In genomic region chr3:125078961-125079674, GRCh38 we compare ENCODE assay signal across 28 cellular contexts. TPM values are rescaled to one million over a fixed set of nuclear protein-coding genes. Genes with fewer than 3 reads are reported as not detected.
A peak's percentile ranks its signal among the peaks of the same experiment; 100 is the strongest.
DNase-seq lines count a peak whose midpoint lies in the region; ATAC-seq, FAIRE-seq and TF ChIP-seq lines count a peak whose summit lies in the region.
"Had no signal": no experiment of that assay in that cellular context is flagged by ENCODE, and none has a peak within 500 bp of the region (broad histone marks: within the 10 kb centered on the region; RNA-seq: fewer than 3 reads in every experiment).

No MANE protein-coding gene starts in this region.

- H3K9me3 ChIP-seq in PC-9 (ENCODE audit: insufficient read depth, low read depth): no peaks in the 10 kb centered on the region
- H3K9me3 ChIP-seq: body of pancreas, upper lobe of left lung had no signal

- intact Hi-C loops in CD14-positive monocyte (cut with micrococcal nuclease) (no loop called here), PC-9 (cut with micrococcal nuclease; ENCODE audit: unreplicated experiment) (loop anchor here (1.0 to 2.0 kb wide), 2 partner anchors 16 to 38 kb away; no protein-coding TSS in a partner anchor)
- intact Hi-C loops in activated CD4-positive, alpha-beta T cell treated with anti-CD3 and anti-CD28 coated beads, Interleukin-2, amount 10 ng/mL, durations not matched to agents 24 days and 14 days (cut with micrococcal nuclease): no loop called here

- peaks cover 23% of the 10 kb centered on the region for H3K4me1 ChIP-seq in PC-9 (replicated peaks; ENCODE audit: insufficient read depth)
- H3K4me1 ChIP-seq: body of pancreas, upper lobe of left lung had no signal

- DNase-seq in CD14-positive monocyte (ENCODE audit: low spot score): no peak
- no peak for DNase-seq in GM19239 (ENCODE audit: insufficient read length, low spot score)
- DNase-seq in PC-9: no peak
- DNase-seq in lung microvascular endothelial cell (ENCODE audit: low read depth in 2 of 2): peak; percentile 8 to 48
- no peak for DNase-seq in SK-N-DZ (ENCODE audit: low spot score)
- DNase-seq in activated CD4-positive, alpha-beta T cell treated with anti-CD3 and anti-CD28 coated beads, Interleukin-2, amount 10 ng/mL, durations not matched to agents 24 days and 14 days: no peak
- no peak for DNase-seq in T-helper 1 cell
- DNase-seq: activated CD4-positive, alpha-beta T cell treated with anti-CD3 and anti-CD28 coated beads for 1 hour; activated CD8-positive, alpha-beta T cell treated with anti-CD3 and anti-CD28 coated beads, Interleukin-2, amount 10 ng/mL, durations not matched to agents 7 days and 5 days; activated effector memory CD4-positive, alpha-beta T cell treated with anti-CD3 and anti-CD28 coated beads, Interleukin-2, amount 50 U/mL, for 16 hours; activated naive CD8-positive, alpha-beta T cell treated with anti-CD3 and anti-CD28 coated beads, Interleukin-2, amount 50 U/mL, for 24 hours; activated T-cell treated with anti-CD3 and anti-CD28 coated beads for 4 hours; body of pancreas; cerebellar nuclear complex; DMS79 treated with DMSO at 0.1 percent for 48 hours; foreskin fibroblast; left cardiac atrium; mesendoderm; MM.1S; naive B cell; NCI-H146; NCI-H524 treated with DMSO at 0.1 percent for 48 hours; occipital lobe; small intestine; stimulated activated CD4-positive, alpha-beta T cell treated with anti-CD3 and anti-CD28 coated beads, Interleukin-2, amount 100 ng/mL, for 24 hours; upper lobe of left lung had no signal

- BruUV-seq in PC-9 (replicated peaks; lab: Mats Ljungman, UMichigan): no TSS peak

- H3K9me3 Mint-ChIP-seq in CD14-positive monocyte: peaks cover 0 to 3% (median 0%) of the 10 kb centered on the region in 7 donors
- no peaks in the 10 kb centered on the region for H3K9me3 Mint-ChIP-seq in activated CD4-positive, alpha-beta T cell treated with anti-CD3 and anti-CD28 coated beads, Interleukin-2, amount 10 ng/mL, durations not matched to agents 24 days and 14 days
- H3K9me3 Mint-ChIP-seq: activated naive CD8-positive, alpha-beta T cell treated with anti-CD3 and anti-CD28 coated beads, Interleukin-2, amount 50 U/mL, for 24 hours; naive B cell had no signal

- H3K4me1 Mint-ChIP-seq in CD14-positive monocyte: peaks cover 18% of the 10 kb centered on the region
- H3K4me1 Mint-ChIP-seq in activated CD4-positive, alpha-beta T cell treated with anti-CD3 and anti-CD28 coated beads, Interleukin-2, amount 10 ng/mL, durations not matched to agents 24 days and 14 days: peaks cover 12% of the 10 kb centered on the region

- no peak overlapping the region for H3K4me3 ChIP-seq in PC-9
- H3K4me3 ChIP-seq: body of pancreas, upper lobe of left lung had no signal

- H3K27me3 ChIP-seq in PC-9 (ENCODE audit: insufficient read depth, low read depth): no peaks in the 10 kb centered on the region
- H3K27me3 ChIP-seq: body of pancreas, upper lobe of left lung had no signal

- POLR2A ChIA-PET in PC-9 (lab: Charles Lee; ENCODE audit: unreplicated experiment): interaction anchor here (0.5 to 0.7 kb wide), 4 partner anchors 26 to 527 kb away, joined by 3 to 10 read pairs (median 3); no protein-coding TSS in a partner anchor

- peak overlapping the region in 1 of 2 donors; percentile 48 for H3K4me3 Mint-ChIP-seq in CD14-positive monocyte
- no peak overlapping the region for H3K4me3 Mint-ChIP-seq in activated CD4-positive, alpha-beta T cell treated with anti-CD3 and anti-CD28 coated beads, Interleukin-2, amount 10 ng/mL, durations not matched to agents 24 days and 14 days
- H3K4me3 Mint-ChIP-seq: activated CD8-positive, alpha-beta T cell treated with anti-CD3 and anti-CD28 coated beads, Interleukin-2, amount 10 ng/mL, durations not matched to agents 7 days and 5 days; activated naive CD8-positive, alpha-beta T cell treated with anti-CD3 and anti-CD28 coated beads, Interleukin-2, amount 50 U/mL, for 24 hours; naive B cell had no signal

- no peaks in the 10 kb centered on the region for H3K36me3 ChIP-seq in PC-9 (ENCODE audit: low read depth)
- H3K36me3 ChIP-seq: upper lobe of left lung had no signal

- peak overlapping the region in 4 of 7 donors; percentile 20 to 58 (median 49) for H3K27ac Mint-ChIP-seq in CD14-positive monocyte
- no peak overlapping the region for H3K27ac Mint-ChIP-seq in activated CD4-positive, alpha-beta T cell treated with anti-CD3 and anti-CD28 coated beads, Interleukin-2, amount 10 ng/mL, durations not matched to agents 24 days and 14 days
- H3K27ac Mint-ChIP-seq: activated CD8-positive, alpha-beta T cell treated with anti-CD3 and anti-CD28 coated beads, Interleukin-2, amount 10 ng/mL, durations not matched to agents 7 days and 5 days; activated naive CD8-positive, alpha-beta T cell treated with anti-CD3 and anti-CD28 coated beads, Interleukin-2, amount 50 U/mL, for 24 hours had no signal

- CTCF ChIA-PET in PC-9 (lab: Charles Lee): interaction anchor here (0.6 kb wide), 4 partner anchors 37 to 129 kb away, joined by 3 to 16 read pairs (median 3); no protein-coding TSS in a partner anchor

- FAIRE-seq in GM19239 (lab: Jason Lieb, UNC): peak; percentile 62
- FAIRE-seq: GM12892, small intestine had no signal

- H2AFZ ChIP-seq in PC-9: no peak overlapping the region

- H3K27ac ChIP-seq in PC-9: peak overlapping the region; percentile 17; the same call in 1 of the 2 replicates
- H3K27ac ChIP-seq: body of pancreas, upper lobe of left lung had no signal

- H3K27me3 Mint-ChIP-seq in CD14-positive monocyte (ENCODE audit: low read depth in 3 of 3): peaks cover 4 to 10% (median 5%) of the 10 kb centered on the region in 3 donors
- peaks cover 26% of the 10 kb centered on the region for H3K27me3 Mint-ChIP-seq in activated CD4-positive, alpha-beta T cell treated with anti-CD3 and anti-CD28 coated beads, Interleukin-2, amount 10 ng/mL, durations not matched to agents 24 days and 14 days

- no peaks in the 10 kb centered on the region for H3K79me2 ChIP-seq in PC-9 (ENCODE audit: low read depth)

- no peak for TF ChIP-seq CTCF in CD14-positive monocyte (IDR thresholded peaks at IDR 0.05)
- TF ChIP-seq CTCF in PC-9 (conservative IDR thresholded peaks at IDR 0.05): no peak

- H4K20me1 ChIP-seq in PC-9 (ENCODE audit: insufficient read depth): no peaks in the 10 kb centered on the region

- H3K36me3 Mint-ChIP-seq in CD14-positive monocyte: no peaks in the 10 kb centered on the region
- H3K36me3 Mint-ChIP-seq in activated CD4-positive, alpha-beta T cell treated with anti-CD3 and anti-CD28 coated beads, Interleukin-2, amount 10 ng/mL, durations not matched to agents 24 days and 14 days (ENCODE audit: low read depth): no peaks in the 10 kb centered on the region
- H3K36me3 Mint-ChIP-seq: naive B cell had no signal

- no peaks in the 10 kb centered on the region for H3K9me2 ChIP-seq in PC-9 (ENCODE audit: insufficient read depth)

- H3F3A ChIP-seq in PC-9 (ENCODE audit: insufficient read depth, low read depth): peaks cover 21% of the 10 kb centered on the region

- ATAC-seq in HG02981 (IDR thresholded peaks at IDR 0.05; ENCODE audit: unreplicated experiment): no peak
- ATAC-seq: activated CD8-positive, alpha-beta T cell treated with anti-CD3 and anti-CD28 coated beads, Interleukin-2, amount 10 ng/mL, durations not matched to agents 7 days and 5 days; activated naive CD8-positive, alpha-beta T cell treated with anti-CD3 and anti-CD28 coated beads, Interleukin-2, amount 50 U/mL, for 24 hours; body of pancreas; left cardiac atrium had no signal

- no peak overlapping the region for H3K4me2 ChIP-seq in PC-9

RNA-seq across cellular contexts. Expression of gene HEG1, which starts 23.3 kb away (rescaled TPM):
- polyA plus RNA-seq in CD14-positive monocyte: under 1 TPM; 0.28 to 0.69 TPM
- total RNA-seq in PC-9 (2021): 30.2 and 33.5 TPM in 2 replicates
- total RNA-seq in lung microvascular endothelial cell: 15.1 and 19.6 TPM in 2 replicates
- polyA plus RNA-seq in SK-N-DZ (2014; cell fraction: cytosol; rRNA removed): 2.4 and 8.2 TPM in 2 replicates
- 1.9 and 3.7 TPM in 2 replicates for polyA plus RNA-seq in SK-N-DZ (2014; cell fraction: nucleus; rRNA removed)
- 35.3 and 40.8 TPM in 2 replicates for total RNA-seq in activated CD4-positive, alpha-beta T cell treated with anti-CD3 and anti-CD28 coated beads, Interleukin-2, amount 10 ng/mL, durations not matched to agents 24 days and 14 days

Comparison
In these comparisons a context has a peak if more than half of its experiments do, and no peak if none do; other contexts are left out.
1. DNase-seq: peak in lung microvascular endothelial cell (2 of 2); none in CD14-positive monocyte (single experiment), GM19239 (single experiment), PC-9 (0 of 2), SK-N-DZ (single experiment), activated CD4-positive, alpha-beta T cell treated with anti-CD3 and anti-CD28 coated beads, Interleukin-2, amount 10 ng/mL, durations not matched to agents 24 days and 14 days (single experiment) and T-helper 1 cell (0 of 5).